In the genomic region with DNA sequence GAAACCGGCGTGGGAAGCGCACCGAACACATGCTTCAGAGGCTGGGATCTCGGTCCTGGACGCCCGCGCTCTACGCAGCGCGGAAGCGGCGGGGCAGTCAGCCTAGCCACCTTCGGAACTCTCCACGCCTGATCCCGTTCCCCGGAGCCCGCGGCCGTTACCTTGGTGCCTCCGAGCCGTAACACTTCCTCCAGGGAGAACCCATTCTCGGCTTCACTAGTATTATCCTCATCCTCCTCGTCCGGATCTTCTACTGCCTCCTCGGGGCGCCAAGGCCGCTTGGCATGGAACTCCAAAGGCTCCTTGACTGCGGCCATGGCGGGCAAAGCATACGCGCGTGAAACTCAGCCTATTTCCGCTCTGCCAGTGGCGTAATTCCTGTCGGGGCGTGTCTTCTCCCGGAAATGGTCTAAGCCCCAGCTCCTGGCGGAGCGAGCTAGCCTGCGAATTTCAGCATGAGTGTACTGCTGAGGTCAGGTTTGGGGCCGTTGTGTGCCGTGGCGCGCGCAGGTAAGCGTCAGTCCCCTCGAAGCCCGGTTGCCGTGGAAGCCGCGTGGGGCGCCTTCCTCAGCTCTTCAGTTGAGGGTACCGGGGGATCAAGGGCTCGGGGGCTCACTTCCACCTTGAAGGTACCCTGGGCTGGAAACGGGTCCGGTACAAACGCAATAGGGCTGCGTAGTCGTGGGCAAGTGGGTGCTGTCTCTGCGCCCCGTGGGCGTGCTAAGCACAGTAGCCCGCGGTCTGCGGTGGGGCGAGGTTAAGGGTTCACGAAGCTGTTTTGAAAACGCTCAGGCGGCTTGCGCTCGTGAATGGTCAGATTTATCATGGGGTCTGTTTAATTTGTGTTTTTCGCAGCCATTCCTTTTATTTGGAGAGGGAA, we compare ENCODE assay signal across 8 cellular contexts. TPM values are rescaled to one million over a fixed set of nuclear protein-coding genes. Genes with fewer than 3 reads are reported as not detected.
A peak's percentile ranks its signal among the peaks of the same experiment; 100 is the strongest.
DNase-seq lines count a peak whose midpoint lies in the region; TF ChIP-seq lines count a peak whose summit lies in the region.

A gene with protein sequence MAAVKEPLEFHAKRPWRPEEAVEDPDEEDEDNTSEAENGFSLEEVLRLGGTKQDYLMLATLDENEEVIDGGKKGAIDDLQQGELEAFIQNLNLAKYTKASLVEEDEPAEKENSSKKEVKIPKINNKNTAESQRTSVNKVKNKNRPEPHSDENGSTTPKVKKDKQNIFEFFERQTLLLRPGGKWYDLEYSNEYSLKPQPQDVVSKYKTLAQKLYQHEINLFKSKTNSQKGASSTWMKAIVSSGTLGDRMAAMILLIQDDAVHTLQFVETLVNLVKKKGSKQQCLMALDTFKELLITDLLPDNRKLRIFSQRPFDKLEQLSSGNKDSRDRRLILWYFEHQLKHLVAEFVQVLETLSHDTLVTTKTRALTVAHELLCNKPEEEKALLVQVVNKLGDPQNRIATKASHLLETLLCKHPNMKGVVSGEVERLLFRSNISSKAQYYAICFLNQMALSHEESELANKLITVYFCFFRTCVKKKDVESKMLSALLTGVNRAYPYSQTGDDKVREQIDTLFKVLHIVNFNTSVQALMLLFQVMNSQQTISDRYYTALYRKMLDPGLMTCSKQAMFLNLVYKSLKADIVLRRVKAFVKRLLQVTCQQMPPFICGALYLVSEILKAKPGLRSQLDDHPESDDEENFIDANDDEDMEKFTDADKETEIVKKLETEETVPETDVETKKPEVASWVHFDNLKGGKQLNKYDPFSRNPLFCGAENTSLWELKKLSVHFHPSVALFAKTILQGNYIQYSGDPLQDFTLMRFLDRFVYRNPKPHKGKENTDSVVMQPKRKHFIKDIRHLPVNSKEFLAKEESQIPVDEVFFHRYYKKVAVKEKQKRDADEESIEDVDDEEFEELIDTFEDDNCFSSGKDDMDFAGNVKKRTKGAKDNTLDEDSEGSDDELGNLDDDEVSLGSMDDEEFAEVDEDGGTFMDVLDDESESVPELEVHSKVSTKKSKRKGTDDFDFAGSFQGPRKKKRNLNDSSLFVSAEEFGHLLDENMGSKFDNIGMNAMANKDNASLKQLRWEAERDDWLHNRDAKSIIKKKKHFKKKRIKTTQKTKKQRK (minus strand): TSS at position 346 of the 880 bp plus-strand sequence. CDS start 29 bp downstream, at position 317.
A gene with protein sequence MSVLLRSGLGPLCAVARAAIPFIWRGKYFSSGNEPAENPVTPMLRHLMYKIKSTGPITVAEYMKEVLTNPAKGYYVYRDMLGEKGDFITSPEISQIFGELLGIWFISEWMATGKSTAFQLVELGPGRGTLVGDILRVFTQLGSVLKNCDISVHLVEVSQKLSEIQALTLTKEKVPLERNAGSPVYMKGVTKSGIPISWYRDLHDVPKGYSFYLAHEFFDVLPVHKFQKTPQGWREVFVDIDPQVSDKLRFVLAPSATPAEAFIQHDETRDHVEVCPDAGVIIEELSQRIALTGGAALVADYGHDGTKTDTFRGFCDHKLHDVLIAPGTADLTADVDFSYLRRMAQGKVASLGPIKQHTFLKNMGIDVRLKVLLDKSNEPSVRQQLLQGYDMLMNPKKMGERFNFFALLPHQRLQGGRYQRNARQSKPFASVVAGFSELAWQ (plus strand): TSS at position 408 of the 880 bp plus-strand sequence. CDS start 48 bp downstream, at position 456.

- H3K4me1 Mint-ChIP-seq in endothelial cell (ENCODE audit: unreplicated experiment), result peaks cover 4% of the 10 kb centered on the region

- H3K27me3 Mint-ChIP-seq in endothelial cell (ENCODE audit: unreplicated experiment), result no peaks in the 10 kb centered on the region

- WGBS in mesodermal cell (ENCODE audit: insufficient coverage in 2 of 2), 2 experiments, result 0% methylated on average over 52 to 64 of the region's 73 CpGs

- peaks cover 41% of the 10 kb centered on the region for H3K36me3 ChIP-seq in mesodermal cell (ENCODE audit: control insufficient read depth, insufficient read depth, low read length)

- TF ChIP-seq CTCF in GM20000 (IDR thresholded peaks at IDR 0.05; ENCODE audit: extremely low read depth, missing control alignments) (no peak), endothelial cell (IDR thresholded peaks at IDR 0.05; ENCODE audit: unreplicated experiment) (no peak)

- H3K27ac Mint-ChIP-seq in endothelial cell (ENCODE audit: unreplicated experiment), result no peak within 1 kb of the TSS

- peaks cover 18% of the 10 kb centered on the region for H3K36me3 Mint-ChIP-seq in endothelial cell (ENCODE audit: low read depth, unreplicated experiment)

- no peaks in the 10 kb centered on the region for H3K9me3 Mint-ChIP-seq in endothelial cell (ENCODE audit: unreplicated experiment)

- no peak within 1 kb of the TSS for H3K4me3 Mint-ChIP-seq in endothelial cell (ENCODE audit: unreplicated experiment)

- H3K9me3 ChIP-seq in mesodermal cell (ENCODE audit: control insufficient read depth, low read length), result no peaks in the 10 kb centered on the region

- peaks cover 9% of the 10 kb centered on the region for H3K4me1 ChIP-seq in mesodermal cell (ENCODE audit: control insufficient read depth, insufficient read depth, low read length, poor library complexity, severe bottlenecking)

- peak within 1 kb of the TSS; percentile 81 for H3K27ac ChIP-seq in mesodermal cell (ENCODE audit: low read depth, low read length, severe bottlenecking)

- peak within 1 kb of the TSS; percentile 98 for H3K4me3 ChIP-seq in mesodermal cell (ENCODE audit: extremely low read depth, insufficient read depth, low read length, poor library complexity, severe bottlenecking)

- DNase-seq in COLO829 (ENCODE audit: low spot score) (peak; percentile 98), GM20000 (ENCODE audit: low spot score) (peak; percentile 87), HS-5 (ENCODE audit: low read depth) (peak; percentile 73), NOMO-1 (lab: John Stamatoyannopoulos, UW; ENCODE audit: unreplicated experiment in 2 of 2) (peak; percentile 90 to 95), endothelial cell (ENCODE audit: low spot score) (peak; percentile 82)
- peak; percentile 75 to 80 (median 77) for DNase-seq in activated CD8-positive, alpha-beta memory T cell treated with anti-CD3 and anti-CD28 coated beads for 48 hours (ENCODE audit: low read depth in 2 of 3, low spot score in 2 of 3)
- DNase-seq in stimulated activated CD8-positive, alpha-beta memory T cell treated with anti-CD3 and anti-CD28 coated beads, Interleukin-15, amount 100 ng/mL, for 4 hours (ENCODE audit: low read depth in 2 of 2), result peak; percentile 76 to 83

RNA-seq across cellular contexts. Expression of the first gene that starts in this region (rescaled TPM):
- total RNA-seq in endothelial cell (ENCODE audit: unreplicated experiment), result 41.2 TPM
- polyA plus RNA-seq in mesodermal cell (2013, experiment 1 of 2), result 32.7 TPM
- 35.8 TPM for polyA plus RNA-seq in mesodermal cell (2013, experiment 2 of 2)

RNA-seq across cellular contexts. Expression of the second gene that starts in this region (rescaled TPM):
- total RNA-seq in endothelial cell (ENCODE audit: unreplicated experiment), result 16.6 TPM
- polyA plus RNA-seq in mesodermal cell (2013, experiment 1 of 2), result 17.7 TPM
- polyA plus RNA-seq in mesodermal cell (2013, experiment 2 of 2), result 17.1 TPM

Comparison
In these comparisons a context has a peak if more than half of its experiments do, and no peak if none do; other contexts are left out.
1. Peak in every context shown above with its lines: DNase-seq, H3K4me3 ChIP-seq and H3K27ac ChIP-seq.